Comparison of ENCODE assay signal across 18 cellular contexts in genomic region chr3:193974591-193974990, GRCh38.
DNase-seq lines count a peak whose midpoint lies in the region; ATAC-seq and TF ChIP-seq lines count a peak whose summit lies in the region.
"Had no signal": no experiment of that assay in that cellular context is flagged by ENCODE, and none has a peak within 500 bp of the region (broad histone marks: within the 10 kb centered on the region; RNA-seq: fewer than 3 reads in every experiment).

No MANE protein-coding gene starts in this region.

- no peak overlapping the region for H2AK5ac ChIP-seq in IMR-90 (ENCODE audit: low read depth, low read length)

- H2BK120ac ChIP-seq in IMR-90 (ENCODE audit: low read depth, low read length), result no peak overlapping the region

- TF ChIP-seq CTCF in IMR-90 (conservative IDR thresholded peaks at IDR 0.05; ENCODE audit: low read depth, low read length), result peak; percentile 30; the same call in 1 of the 2 replicates
- TF ChIP-seq CTCF in mesothelial cell of epicardium (IDR thresholded peaks at IDR 0.05; ENCODE audit: unreplicated experiment), result no peak
- TF ChIP-seq CTCF in thyroid gland (IDR thresholded peaks at IDR 0.05), result no peak

- no peak overlapping the region for H2BK5ac ChIP-seq in IMR-90 (ENCODE audit: low read depth, low read length, poor library complexity, severe bottlenecking)

- in situ Hi-C loops in IMR-90 (cut with MboI; ENCODE audit: low sequenced_read_pairs), result no loop called here

- peak overlapping the region; percentile 48 for H2AFZ ChIP-seq in IMR-90 (replicated peaks; ENCODE audit: low read length, poor library complexity)

- WGBS in IMR-90 (ENCODE audit: extremely low coverage in 2 of 2, insufficient read length in 1 of 2), 2 experiments, result 11% methylated on average over 4 of the region's 12 CpGs; no CpG with 5 or more reads in 1 of the 2 experiments
- WGBS in ectodermal cell, 2 experiments, result 72 to 79% methylated on average over 12 of the region's 12 CpGs
- WGBS in thyroid gland, 2 donors, result 17 to 57% methylated on average over 12 of the region's 12 CpGs

- CTCF ChIA-PET in IMR-90 (lab: Yijun Ruan, JAX), result interaction anchor here (1.0 kb wide), 1 partner anchor 193 kb away, joined by 3 read pairs; no protein-coding TSS in a partner anchor

- H3K4me1 Mint-ChIP-seq in mesothelial cell of epicardium, result peaks cover 63% of the 10 kb centered on the region

- no TSS peak for BruUV-seq in IMR-90 (replicated peaks; lab: Mats Ljungman, UMichigan)

- no peaks in the 10 kb centered on the region for H3K9me3 Mint-ChIP-seq in mesothelial cell of epicardium
- H3K9me3 Mint-ChIP-seq: HFFc6 had no signal

- no peak overlapping the region for H3K4me3 ChIP-seq in IMR-90 (ENCODE audit: insufficient read depth, low read depth, low read length)
- no peak overlapping the region for H3K4me3 ChIP-seq in ectodermal cell (ENCODE audit: insufficient read depth, low read depth, low read length)
- no peak overlapping the region for H3K4me3 ChIP-seq in thyroid gland (replicated peaks in 1 of 3)
- H3K4me3 ChIP-seq: adrenal gland had no signal

- no peak overlapping the region for H2BK20ac ChIP-seq in IMR-90 (ENCODE audit: low read depth, low read length)

- ATAC-seq in IMR-90 (ENCODE audit: low read depth), result peak; percentile 67
- ATAC-seq: activated CD8-positive, alpha-beta memory T cell treated with anti-CD3 and anti-CD28 coated beads, Interleukin-2, amount 10 ng/mL, durations not matched to agents 7 days and 5 days; SK-N-SH treated with all-trans-retinoic acid at 6 μM for 48 hours had no signal

- H3K27me3 ChIP-seq in IMR-90 (ENCODE audit: control insufficient read depth, insufficient read depth, low read length) (peaks cover 50% of the 10 kb centered on the region), ectodermal cell (ENCODE audit: control insufficient read depth, insufficient read depth, low read length, poor library complexity, severe bottlenecking) (peaks cover 3% of the 10 kb centered on the region), thyroid gland (no peaks in the 10 kb centered on the region)
- H3K27me3 ChIP-seq: adrenal gland had no signal

- H3K79me1 ChIP-seq in IMR-90 (ENCODE audit: low read depth in 1 of 2, low read length in 2 of 2), result no peaks in the 10 kb centered on the region

- H3K4me1 ChIP-seq in IMR-90 (ENCODE audit: control insufficient read depth, insufficient read depth, low read length), result peaks cover 5% of the 10 kb centered on the region; the same call in 1 of the 2 replicates
- H3K4me1 ChIP-seq in ectodermal cell (ENCODE audit: control insufficient read depth, insufficient read depth, low read length), result peaks cover 52% of the 10 kb centered on the region
- H3K4me1 ChIP-seq in thyroid gland, result peaks cover 0 to 14% of the 10 kb centered on the region in 2 donors
- H3K4me1 ChIP-seq: adrenal gland had no signal

- no peaks in the 10 kb centered on the region for H3K9me1 ChIP-seq in IMR-90 (ENCODE audit: insufficient read depth, low read length)

- peak overlapping the region; percentile 51 for H3K27ac Mint-ChIP-seq in mesothelial cell of epicardium
- H3K27ac Mint-ChIP-seq: activated CD8-positive, alpha-beta memory T cell treated with anti-CD3 and anti-CD28 coated beads, Interleukin-2, amount 10 ng/mL, durations not matched to agents 7 days and 5 days; HFFc6 had no signal

- DNase-seq in IMR-90 (peak; percentile 40), mesothelial cell of epicardium (ENCODE audit: low spot score in 2 of 2, unreplicated experiment in 2 of 2) (no peak), thyroid gland (peak; percentile 40 to 48), DMS 273 (lab: John Stamatoyannopoulos, UW; ENCODE audit: unreplicated experiment) (no peak)
- DNase-seq in stimulated activated CD4-positive, alpha-beta T cell treated with anti-CD3 and anti-CD28 coated beads, Interleukin-12 subunit alpha, Interleukin-12 subunit beta, amount 100 ng/mL, for 4 hours, result no peak
- no peak for DNase-seq in stimulated activated CD4-positive, alpha-beta T cell treated with anti-CD3 and anti-CD28 coated beads, Interleukin-2, amount 100 ng/mL, for 24 hours
- DNase-seq: activated CD4-positive, alpha-beta T cell treated with anti-CD3 and anti-CD28 coated beads for 1 hour; activated CD8-positive, alpha-beta memory T cell treated with anti-CD3 and anti-CD28 coated beads, Interleukin-2, amount 10 ng/mL, durations not matched to agents 7 days and 5 days; adrenal gland; hippocampal formation; NCI-H1436; NCI-H2171 treated with DMSO at 0.1 percent for 48 hours; NCI-H748 treated with DMSO at 0.1 percent for 48 hours; stimulated activated CD4-positive, alpha-beta T cell treated with anti-CD3 and anti-CD28 coated beads, Interleukin-4, amount 100 ng/mL, for 1 hour; T1000 had no signal

- no peak overlapping the region for H3K4ac ChIP-seq in IMR-90 (ENCODE audit: low read depth, low read length)

- intact Hi-C loops in IMR-90 (cut with micrococcal nuclease) (no loop called here), thyroid gland (cut with DNase I) (no loop called here)

- H3K23ac ChIP-seq in IMR-90 (ENCODE audit: low read depth, low read length), result no peak overlapping the region

- H3K14ac ChIP-seq in IMR-90 (replicated peaks; ENCODE audit: low read depth, low read length), result no peak overlapping the region

- no peak overlapping the region for H3K18ac ChIP-seq in IMR-90 (ENCODE audit: low read depth, low read length)

- TF ChIP-seq POLR2A in IMR-90 (IDR thresholded peaks at IDR 0.05; ENCODE audit: low read depth, low read length) (no peak), thyroid gland (IDR thresholded peaks at IDR 0.05) (no peak)

- no peak overlapping the region for H2BK15ac ChIP-seq in IMR-90 (ENCODE audit: low read depth, low read length)

- no peak overlapping the region for H3K9ac ChIP-seq in IMR-90 (ENCODE audit: low read depth, low read length)

- POLR2A ChIA-PET in IMR-90 (lab: Charles Lee; ENCODE audit: unreplicated experiment), result no interaction called here

- peak overlapping the region; percentile 23 for H2AK9ac ChIP-seq in IMR-90 (replicated peaks; ENCODE audit: low read depth, low read length, poor library complexity)

- peak overlapping the region; percentile 22; the same call in 1 of the 2 replicates for H3K4me2 ChIP-seq in IMR-90 (ENCODE audit: low read depth, low read length)

- no peak for TF ChIP-seq RAD21 in IMR-90 (IDR thresholded peaks at IDR 0.05; ENCODE audit: low read length)

- no peaks in the 10 kb centered on the region for H3K27me3 Mint-ChIP-seq in mesothelial cell of epicardium (ENCODE audit: low read depth)

- no peak overlapping the region for H3K4me3 Mint-ChIP-seq in mesothelial cell of epicardium
- H3K4me3 Mint-ChIP-seq: activated CD8-positive, alpha-beta memory T cell treated with anti-CD3 and anti-CD28 coated beads, Interleukin-2, amount 10 ng/mL, durations not matched to agents 7 days and 5 days; HFFc6 had no signal

- H3K9me3 ChIP-seq in IMR-90 (ENCODE audit: control insufficient read depth, insufficient read depth, low read length), result no peaks in the 10 kb centered on the region
- no peaks in the 10 kb centered on the region for H3K9me3 ChIP-seq in ectodermal cell (ENCODE audit: control insufficient read depth, low read length)
- no peaks in the 10 kb centered on the region for H3K9me3 ChIP-seq in thyroid gland
- H3K9me3 ChIP-seq: adrenal gland had no signal

- dilution Hi-C loops in IMR-90 (cut with HindIII; ENCODE audit: low sequenced_read_pairs, unreplicated experiment), result no loop called here

- no peaks in the 10 kb centered on the region for H3K36me3 Mint-ChIP-seq in mesothelial cell of epicardium
- H3K36me3 Mint-ChIP-seq: activated CD8-positive, alpha-beta memory T cell treated with anti-CD3 and anti-CD28 coated beads, Interleukin-2, amount 10 ng/mL, durations not matched to agents 7 days and 5 days had no signal

- H4K91ac ChIP-seq in IMR-90 (ENCODE audit: insufficient read depth, low read depth, low read length), result no peak overlapping the region

- H4K5ac ChIP-seq in IMR-90 (ENCODE audit: low read depth, low read length), result no peak overlapping the region

- H3K56ac ChIP-seq in IMR-90 (ENCODE audit: extremely low read depth, insufficient read depth, low read length), result no peak overlapping the region

- H4K20me1 ChIP-seq in IMR-90 (ENCODE audit: insufficient read depth, low read length), result no peaks in the 10 kb centered on the region

- H3K27ac ChIP-seq in IMR-90 (ENCODE audit: insufficient read depth, low read length) (no peak overlapping the region), ectodermal cell (ENCODE audit: insufficient read depth, low read depth, low read length, poor library complexity, severe bottlenecking) (peak overlapping the region; percentile 93), thyroid gland (no peak overlapping the region)
- H3K27ac ChIP-seq: adrenal gland had no signal

- H3K36me3 ChIP-seq in IMR-90 (ENCODE audit: control insufficient read depth, insufficient read depth, low read length) (no peaks in the 10 kb centered on the region), ectodermal cell (ENCODE audit: control insufficient read depth, insufficient read depth, low read length) (no peaks in the 10 kb centered on the region), thyroid gland (no peaks in the 10 kb centered on the region)
- H3K36me3 ChIP-seq: adrenal gland had no signal

- H4K8ac ChIP-seq in IMR-90 (ENCODE audit: low read depth in 2 of 2, low read length in 2 of 2), result no peak overlapping the region

TF ChIP-seq in IMR-90, 13 proteins besides CTCF, POLR2A, EP300 and RAD21 (continues in another document):
- TF ChIP-seq MXI1 (IDR thresholded peaks at IDR 0.05; ENCODE audit: borderline replicate concordance, low read depth, low read length) (no peak), USF2 (IDR thresholded peaks at IDR 0.05; ENCODE audit: low read depth, low read length) (no peak), BHLHE40 (IDR thresholded peaks at IDR 0.05; ENCODE audit: low read depth, low read length) (no peak), SMC3 (IDR thresholded peaks at IDR 0.05; ENCODE audit: low read depth, low read length) (no peak), MAZ (IDR thresholded peaks at IDR 0.05; ENCODE audit: borderline replicate concordance, low read depth, low read length) (no peak), MAFK (IDR thresholded peaks at IDR 0.05; ENCODE audit: low read depth, low read length) (no peak), FOS (IDR thresholded peaks at IDR 0.05; ENCODE audit: low read depth, low read length) (no peak), CEBPB (IDR thresholded peaks at IDR 0.05; ENCODE audit: low read depth, low read length) (no peak), RFX5 (IDR thresholded peaks at IDR 0.05; ENCODE audit: low read depth, low read length) (no peak), NFE2L2 (IDR thresholded peaks at IDR 0.05; ENCODE audit: low read depth, low read length) (no peak), CHD1 (IDR thresholded peaks at IDR 0.05; ENCODE audit: low read depth, low read length) (no peak)

Comparison
In these comparisons a context has a peak if more than half of its experiments do, and no peak if none do; other contexts are left out.
1. DNase-seq: peak in IMR-90 (single experiment) and thyroid gland (2 of 2); none in mesothelial cell of epicardium (0 of 2), stimulated activated CD4-positive, alpha-beta T cell treated with anti-CD3 and anti-CD28 coated beads, Interleukin-12 subunit alpha, Interleukin-12 subunit beta, amount 100 ng/mL, for 4 hours (single experiment), stimulated activated CD4-positive, alpha-beta T cell treated with anti-CD3 and anti-CD28 coated beads, Interleukin-2, amount 100 ng/mL, for 24 hours (0 of 2) and DMS 273 (single experiment).